ENCODE assay signal across 8 cellular contexts in genomic region chr11:106156290-106156937, GRCh38.
DNase-seq lines count a peak whose midpoint lies in the region; ATAC-seq and TF ChIP-seq lines count a peak whose summit lies in the region.

No MANE protein-coding gene starts in this region.

- H3K27ac Mint-ChIP-seq in T-helper 2 cell treated with Interferon-gamma antibody and Interleukin-4, amounts not matched to agents 5 μg/mL and 100 μg/mL, for 36 hours = no peak overlapping the region

- POLR2A ChIA-PET in RWPE1 (lab: Yijun Ruan, JAX; ENCODE audit: low non-redundant PET) = no interaction called here

- H3K4me3 Mint-ChIP-seq in T-helper 2 cell treated with Interferon-gamma antibody and Interleukin-4, amounts not matched to agents 5 μg/mL and 100 μg/mL, for 36 hours = no peak overlapping the region

- H3K36me3 Mint-ChIP-seq in T-helper 2 cell treated with Interferon-gamma antibody and Interleukin-4, amounts not matched to agents 5 μg/mL and 100 μg/mL, for 36 hours (ENCODE audit: low read depth) = no peaks in the 10 kb centered on the region

- peak; percentile 65 for TF ChIP-seq CTCF in RWPE1 (conservative IDR thresholded peaks at IDR 0.05; ENCODE audit: low read depth)
- TF ChIP-seq CTCF in retinal pigment epithelial cell (conservative IDR thresholded peaks at IDR 0.05; ENCODE audit: low read depth, low read length) = peak; percentile 65

- H3K4me1 Mint-ChIP-seq in T-helper 2 cell treated with Interferon-gamma antibody and Interleukin-4, amounts not matched to agents 5 μg/mL and 100 μg/mL, for 36 hours (ENCODE audit: low read depth) = peaks cover 5% of the 10 kb centered on the region

- CTCF ChIA-PET in RWPE1 (lab: Yijun Ruan, JAX) = interaction anchor here (0.6 to 1.1 kb wide), 6 partner anchors 13 to 877 kb away, joined by 3 to 4 read pairs (median 4); no protein-coding TSS in a partner anchor

- ATAC-seq in GM18519 (IDR thresholded peaks at IDR 0.05; ENCODE audit: low FRiP score, unreplicated experiment) (peak; percentile 74), HG03378 (IDR thresholded peaks at IDR 0.05; ENCODE audit: unreplicated experiment) (peak; percentile 72), GM18870 (IDR thresholded peaks at IDR 0.05; ENCODE audit: unreplicated experiment) (no peak)

- no peak overlapping the region for H3K27ac ChIP-seq in RWPE1

- no peaks in the 10 kb centered on the region for H3K27me3 Mint-ChIP-seq in T-helper 2 cell treated with Interferon-gamma antibody and Interleukin-4, amounts not matched to agents 5 μg/mL and 100 μg/mL, for 36 hours (ENCODE audit: low read depth)

- H3K4me3 ChIP-seq in retinal pigment epithelial cell (ENCODE audit: low read length) = no peak overlapping the region

- DNase-seq in Ammon's horn (ENCODE audit: low spot score) (peak; percentile 61), RWPE1 (ENCODE audit: low spot score) (peak; percentile 41), fibroblast of the conjunctiva (ENCODE audit: low read depth) (peak; percentile 67), retinal pigment epithelial cell (ENCODE audit: low read depth) (peak; percentile 51)
- no peak for DNase-seq in T-helper 2 cell treated with Interferon-gamma antibody and Interleukin-4, amounts not matched to agents 5 μg/mL and 100 μg/mL, for 36 hours (ENCODE audit: low spot score)

- no peaks in the 10 kb centered on the region for H3K9me3 Mint-ChIP-seq in T-helper 2 cell treated with Interferon-gamma antibody and Interleukin-4, amounts not matched to agents 5 μg/mL and 100 μg/mL, for 36 hours
